ENCODE assay signal across 26 cellular contexts in the genomic region with DNA sequence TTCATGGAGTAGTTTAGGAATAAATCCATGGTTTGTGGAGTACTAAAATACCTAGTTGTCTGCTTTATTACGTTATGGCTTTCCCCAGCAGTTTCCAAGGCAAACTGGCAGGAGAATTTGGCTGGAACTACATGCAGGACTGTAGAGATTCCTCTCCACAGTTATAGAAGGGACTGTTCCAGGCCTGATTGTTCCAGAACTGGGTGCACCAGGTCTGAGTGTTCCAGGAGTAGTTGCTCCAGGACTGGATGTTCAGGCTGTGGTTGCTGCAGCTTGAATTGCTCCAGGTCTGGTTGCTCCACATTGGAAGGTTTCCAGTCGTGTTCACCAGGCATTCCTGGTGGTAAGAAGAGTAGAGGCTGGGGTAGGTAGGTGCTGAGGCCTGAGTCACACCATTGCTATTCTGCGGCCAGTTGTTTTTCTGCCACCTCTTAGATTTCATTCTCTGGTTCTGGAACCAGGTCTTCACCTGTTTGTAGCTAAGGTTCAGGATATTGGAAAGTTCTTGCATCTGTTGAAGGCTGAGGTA. TPM values are rescaled to one million over a fixed set of nuclear protein-coding genes. Genes with fewer than 3 reads are reported as not detected.
"Had no signal": no experiment of that assay in that cellular context is flagged by ENCODE, and none has a peak within 500 bp of the region (broad histone marks: within the 10 kb centered on the region; RNA-seq: fewer than 3 reads in every experiment).

No MANE protein-coding gene starts in this region.

- H3K4me1 ChIP-seq: testis had no signal

- H3K9me3 Mint-ChIP-seq: activated CD4-positive, alpha-beta memory T cell treated with anti-CD3 and anti-CD28 coated beads, Interleukin-2, amount 10 ng/mL, durations not matched to agents 7 days and 5 days; activated CD4-positive, alpha-beta T cell treated with anti-CD3 and anti-CD28 coated beads, Interleukin-2, amount 10 ng/mL, durations not matched to agents 24 days and 14 days; activated naive CD4-positive, alpha-beta T cell treated with anti-CD3 and anti-CD28 coated beads, Interleukin-2, amount 50 U/mL, for 24 hours; activated T-helper 1 cell treated with anti-CD3 and anti-CD28 coated beads, Interleukin-12 subunit alpha, Interleukin-12 subunit beta, Interleukin-2, Interleukin-4 antibody, amounts not matched to agents 30 ng/mL and 10 ng/mL and 1 ng/mL, durations not matched to agents 14 hours and 24 hours and 36 hours; brain; central memory CD8-positive, alpha-beta T cell; effector memory CD8-positive, alpha-beta T cell; mesothelial cell of epicardium; neural progenitor cell; type B pancreatic cell had no signal

- ATAC-seq: activated CD4-positive, CD25-positive, alpha-beta regulatory T cell treated with anti-CD3 and anti-CD28 coated beads, Interleukin-2, amount 50 U/mL, for 24 hours; activated CD8-positive, alpha-beta memory T cell treated with anti-CD3 and anti-CD28 coated beads, Interleukin-2, amount 10 ng/mL, durations not matched to agents 7 days and 5 days; effector memory CD8-positive, alpha-beta T cell; left colon; naive thymus-derived CD8-positive, alpha-beta T cell had no signal

- H3K36me3 Mint-ChIP-seq: activated CD8-positive, alpha-beta memory T cell treated with anti-CD3 and anti-CD28 coated beads, Interleukin-2, amount 10 ng/mL, durations not matched to agents 7 days and 5 days; activated naive CD4-positive, alpha-beta T cell treated with anti-CD3 and anti-CD28 coated beads, Interleukin-2, amount 50 U/mL, for 24 hours; brain; mesothelial cell of epicardium; naive thymus-derived CD8-positive, alpha-beta T cell; neural progenitor cell had no signal

- H3K4me3 ChIP-seq: esophagus muscularis mucosa, lung, neural progenitor cell, spleen, testis had no signal

- H3K27me3 Mint-ChIP-seq: activated CD4-positive, alpha-beta memory T cell treated with anti-CD3 and anti-CD28 coated beads, Interleukin-2, amount 10 ng/mL, durations not matched to agents 7 days and 5 days; activated CD4-positive, alpha-beta T cell treated with anti-CD3 and anti-CD28 coated beads, Interleukin-2, amount 10 ng/mL, durations not matched to agents 24 days and 14 days; central memory CD8-positive, alpha-beta T cell had no signal

- H3K4me3 Mint-ChIP-seq: activated CD4-positive, alpha-beta memory T cell treated with anti-CD3 and anti-CD28 coated beads, Interleukin-2, amount 10 ng/mL, durations not matched to agents 7 days and 5 days; activated CD4-positive, alpha-beta T cell treated with anti-CD3 and anti-CD28 coated beads, Interleukin-2, amount 10 ng/mL, durations not matched to agents 24 days and 14 days; activated CD8-positive, alpha-beta memory T cell treated with anti-CD3 and anti-CD28 coated beads, Interleukin-2, amount 10 ng/mL, durations not matched to agents 7 days and 5 days; activated naive CD4-positive, alpha-beta T cell treated with anti-CD3 and anti-CD28 coated beads, Interleukin-2, amount 50 U/mL, for 24 hours; activated T-helper 1 cell treated with anti-CD3 and anti-CD28 coated beads, Interleukin-12 subunit alpha, Interleukin-12 subunit beta, Interleukin-2, Interleukin-4 antibody, amounts not matched to agents 30 ng/mL and 10 ng/mL and 1 ng/mL, durations not matched to agents 14 hours and 24 hours and 36 hours; brain; central memory CD8-positive, alpha-beta T cell; effector memory CD8-positive, alpha-beta T cell; mesothelial cell of epicardium; naive thymus-derived CD8-positive, alpha-beta T cell; neural progenitor cell; type B pancreatic cell had no signal

- H3K4me2 ChIP-seq: neural progenitor cell had no signal

- H3K27ac ChIP-seq: esophagus muscularis mucosa, neural progenitor cell, spleen, testis, VCaP had no signal

- H3K4me1 Mint-ChIP-seq: activated naive CD4-positive, alpha-beta T cell treated with anti-CD3 and anti-CD28 coated beads, Interleukin-2, amount 50 U/mL, for 24 hours; central memory CD8-positive, alpha-beta T cell; naive thymus-derived CD8-positive, alpha-beta T cell had no signal

- H3K36me3 ChIP-seq: esophagus muscularis mucosa, neural progenitor cell, spleen had no signal

- H3K9me3 ChIP-seq: esophagus muscularis mucosa, spleen, testis had no signal

- H3K27me3 ChIP-seq: neural progenitor cell, spleen, testis had no signal

- DNase-seq: activated CD4-positive, alpha-beta memory T cell treated with anti-CD3 and anti-CD28 coated beads, Interleukin-2, amount 10 ng/mL, durations not matched to agents 7 days and 5 days; activated CD4-positive, alpha-beta T cell treated with anti-CD3 and anti-CD28 coated beads, Interleukin-2, amount 10 ng/mL, durations not matched to agents 24 days and 14 days; activated CD8-positive, alpha-beta memory T cell treated with anti-CD3 and anti-CD28 coated beads, Interleukin-2, amount 10 ng/mL, durations not matched to agents 7 days and 5 days; activated gamma-delta T cell; aorta; effector memory CD8-positive, alpha-beta T cell; hypothalamus; left colon; naive thymus-derived CD8-positive, alpha-beta T cell; spleen; stimulated activated CD4-positive, alpha-beta T cell treated with anti-CD3 and anti-CD28 coated beads, Interleukin-4, amount 100 ng/mL, for 1 hour; stimulated activated naive CD4-positive, alpha-beta T cell; testis had no signal

- H3K9ac ChIP-seq: neural progenitor cell had no signal

- H3K27ac Mint-ChIP-seq: activated CD4-positive, alpha-beta memory T cell treated with anti-CD3 and anti-CD28 coated beads, Interleukin-2, amount 10 ng/mL, durations not matched to agents 7 days and 5 days; activated CD4-positive, alpha-beta T cell treated with anti-CD3 and anti-CD28 coated beads, Interleukin-2, amount 10 ng/mL, durations not matched to agents 24 days and 14 days; activated CD8-positive, alpha-beta memory T cell treated with anti-CD3 and anti-CD28 coated beads, Interleukin-2, amount 10 ng/mL, durations not matched to agents 7 days and 5 days; activated naive CD4-positive, alpha-beta T cell treated with anti-CD3 and anti-CD28 coated beads, Interleukin-2, amount 50 U/mL, for 24 hours; activated T-helper 1 cell treated with anti-CD3 and anti-CD28 coated beads, Interleukin-12 subunit alpha, Interleukin-12 subunit beta, Interleukin-2, Interleukin-4 antibody, amounts not matched to agents 30 ng/mL and 10 ng/mL and 1 ng/mL, durations not matched to agents 14 hours and 24 hours and 36 hours; brain; effector memory CD8-positive, alpha-beta T cell; mesothelial cell of epicardium; naive thymus-derived CD8-positive, alpha-beta T cell; neural progenitor cell; type B pancreatic cell had no signal

- H2AFZ ChIP-seq: neural progenitor cell had no signal

RNA-seq across cellular contexts. Expression of a gene that starts 28.1 kb away (rescaled TPM):
- total RNA-seq: dermis microvascular lymphatic vessel endothelial cell, endothelial cell of umbilical vein had no signal
- polyA plus RNA-seq: endothelial cell of umbilical vein; naive thymus-derived CD8-positive, alpha-beta T cell had no signal
